In the genomic region with DNA sequence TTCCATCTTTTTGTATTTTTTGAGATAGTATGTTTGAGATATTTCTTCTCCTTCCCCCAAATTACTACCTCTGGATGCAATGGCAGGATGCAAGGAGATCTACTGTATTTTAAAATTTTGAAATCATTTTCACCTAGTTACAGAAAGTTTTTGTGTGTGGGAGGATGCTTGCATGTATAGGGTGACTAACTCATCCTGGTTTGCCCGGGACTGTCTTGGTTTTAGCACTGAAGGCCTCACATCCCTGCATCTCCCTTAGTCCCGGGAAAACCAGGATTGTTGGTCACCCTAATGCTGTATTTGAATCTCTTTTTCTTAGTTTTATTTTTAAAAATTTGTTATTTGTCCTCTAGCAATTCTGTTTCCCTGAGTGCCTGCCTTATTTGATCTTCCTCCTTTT, we compare ENCODE assay signal across 22 cellular contexts. TPM values are rescaled to one million over a fixed set of nuclear protein-coding genes. Genes with fewer than 3 reads are reported as not detected.
"Had no signal": no experiment of that assay in that cellular context is flagged by ENCODE, and none has a peak within 500 bp of the region (broad histone marks: within the 10 kb centered on the region; RNA-seq: fewer than 3 reads in every experiment).

No MANE protein-coding gene starts in this region.

- H3K9me3 ChIP-seq: MG63, SJSA1 had no signal

- H3K27ac ChIP-seq: SJSA1, SK-N-MC had no signal

- H3K4me1 ChIP-seq: SJSA1 had no signal

- ATAC-seq: HepG2 had no signal

- H3K4me3 ChIP-seq: MG63, SJSA1, SK-N-MC had no signal

- H3K27me3 ChIP-seq: MG63, SJSA1 had no signal

- DNase-seq: KBM-7, MG63, NCI-H1092, NCI-H1105 treated with DMSO at 0.1 percent for 48 hours, NCI-H1436, NCI-H1694, NCI-H1930, NCI-H2081, NCI-H2107, NCI-H446, NCI-H510A, NCI-H524 treated with DMSO at 0.1 percent for 48 hours, NCI-H69, NCI-H774, Right ventricle myocardium superior, RPMI8226, SIG-M5 had no signal

- H3K36me3 ChIP-seq: MG63, SJSA1 had no signal

RNA-seq across cellular contexts. Expression of gene SUPT20HL2, which starts 12.1 kb away (rescaled TPM):
- total RNA-seq: HepG2, HT1080, LHCN-M2, Right ventricle myocardium superior, SJSA1 had no signal
- polyA plus RNA-seq: HepG2 had no signal

RNA-seq across cellular contexts. Expression of gene SUPT20HL1, which starts 58.6 kb away (rescaled TPM):
- total RNA-seq: HepG2, HT1080, LHCN-M2, Right ventricle myocardium superior, SJSA1 had no signal
- polyA plus RNA-seq: HepG2 had no signal
